In the genomic region with DNA sequence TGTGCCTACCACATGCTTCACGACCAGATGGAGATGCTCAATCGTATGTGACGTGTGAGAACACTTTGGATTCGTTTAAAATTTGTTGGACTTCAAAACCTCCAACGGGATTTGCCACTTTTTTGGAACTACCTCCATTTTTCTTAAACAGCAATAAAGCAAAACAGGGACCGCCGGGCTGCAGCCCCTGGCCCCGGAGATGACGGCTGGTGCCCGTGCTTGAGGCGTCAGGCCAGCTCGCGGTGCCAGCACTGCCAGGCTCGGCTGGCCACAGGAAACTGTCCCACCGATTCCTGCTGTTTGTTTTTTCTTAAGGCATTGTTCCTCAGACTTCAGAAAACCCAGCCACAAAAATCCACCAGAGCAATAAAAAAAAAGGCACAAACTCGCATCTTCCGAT, we compare ENCODE assay signal across 27 cellular contexts.
A peak's percentile ranks its signal among the peaks of the same experiment; 100 is the strongest.
DNase-seq lines count a peak whose midpoint lies in the region; ATAC-seq, FAIRE-seq and TF ChIP-seq lines count a peak whose summit lies in the region.
"Had no signal": no experiment of that assay in that cellular context is flagged by ENCODE, and none has a peak within 500 bp of the region (broad histone marks: within the 10 kb centered on the region; RNA-seq: fewer than 3 reads in every experiment).

No MANE protein-coding gene starts in this region.

- peak; percentile 46 for DNase-seq in Right ventricle myocardium inferior (ENCODE audit: missing footprints)
- DNase-seq in cardiac septum (ENCODE audit: low spot score), result no peak
- DNase-seq in HepG2 (ENCODE audit: low spot score), result no peak
- no peak for DNase-seq in right lobe of liver
- DNase-seq in sigmoid colon, result peak; percentile 43
- no peak for DNase-seq in effector CD8-positive, alpha-beta T cell (lab: John Stamatoyannopoulos, UW)
- DNase-seq in RPMI8226, result no peak
- DNase-seq: AML-193; CD4-positive, alpha-beta memory T cell; CD4-positive, CD25-positive, alpha-beta regulatory T cell; CD8-positive, alpha-beta memory T cell; COR-L47; DMS 273 treated with DMSO at 0.1 percent for 48 hours; DMS153; DMS53; DMS79; DND-41; EL; GDM1 had no signal

- POLR2A ChIA-PET in HepG2 (lab: Yijun Ruan, JAX), result no interaction called here

- H3K36me3 ChIP-seq in HepG2 (replicated peaks in 1 of 2; ENCODE audit: control insufficient read depth in 1 of 2, insufficient read depth in 2 of 2, low read length in 2 of 2) (peaks cover 6 to 13% of the 10 kb centered on the region in 2 experiments; a peak in 3 of 5 replicates), right lobe of liver (peaks cover 0 to 19% (median 3%) of the 10 kb centered on the region in 4 donors), sigmoid colon (peaks cover 35 to 87% (median 43%) of the 10 kb centered on the region in 4 donors)

- CTCF ChIA-PET in HepG2 (lab: Yijun Ruan, JAX; ENCODE audit: low intra/inter-chr PET ratio, low total read pairs), result no interaction called here

- H3K9ac ChIP-seq in HepG2 (ENCODE audit: insufficient read depth, low read depth, low read length), result no peak overlapping the region
- H3K9ac ChIP-seq: BLaER1 treated with 17β-estradiol and CSF1 and Interleukin-3, amounts not matched to agents 10 nM and 100 nM had no signal

- BruUV-seq in HepG2 (replicated peaks; lab: Mats Ljungman, UMichigan), result no TSS peak

- H3K4me3 ChIP-seq in HepG2 (replicated peaks in 1 of 3; ENCODE audit: insufficient read depth in 1 of 3, low read depth in 2 of 3, low read length in 3 of 3) (no peak overlapping the region), right lobe of liver (no peak overlapping the region), sigmoid colon (no peak overlapping the region)
- H3K4me3 ChIP-seq: A549; BLaER1 treated with 17β-estradiol and CSF1 and Interleukin-3, amounts not matched to agents 10 nM and 100 nM; GM12878 had no signal

- no peak for TF ChIP-seq CTCF in HepG2 (CRISPR knock-in tag; IDR thresholded peaks at IDR 0.05)
- TF ChIP-seq CTCF in right lobe of liver (IDR thresholded peaks at IDR 0.05), result no peak
- TF ChIP-seq CTCF in VCaP (conservative IDR thresholded peaks at IDR 0.05), result no peak
- no peak for TF ChIP-seq CTCF in sigmoid colon (IDR thresholded peaks at IDR 0.05)

- intact Hi-C loops in Right ventricle myocardium inferior (cut with DNase I), result no loop called here
- intact Hi-C loops in cardiac septum (cut with DNase I), result no loop called here
- intact Hi-C loops in HepG2 (cut with micrococcal nuclease; ENCODE audit: unreplicated experiment), result no loop called here
- intact Hi-C loops in right lobe of liver (cut with DNase I), result no loop called here
- intact Hi-C loops in sigmoid colon (cut with DNase I), result no loop called here

- TF ChIP-seq POLR2A in HepG2 (IDR thresholded peaks at IDR 0.05; ENCODE audit: insufficient read depth in 1 of 2, low read depth in 2 of 2, low read length in 2 of 2), result no peak
- no peak for TF ChIP-seq POLR2A in right lobe of liver (IDR thresholded peaks at IDR 0.05)
- TF ChIP-seq POLR2A in sigmoid colon (IDR thresholded peaks at IDR 0.05), result no peak

- no peak overlapping the region for H2AFZ ChIP-seq in HepG2 (ENCODE audit: low read length)

- H3K27ac ChIP-seq in HepG2 (ENCODE audit: extremely low read length, insufficient read depth, low read length) (no peak overlapping the region), right lobe of liver (no peak overlapping the region), VCaP (peak overlapping the region; percentile 38), sigmoid colon (no peak overlapping the region)
- H3K27ac ChIP-seq: 22Rv1; A549; BLaER1 treated with 17β-estradiol and CSF1 and Interleukin-3, amounts not matched to agents 10 nM and 100 nM; C4-2B had no signal

- H3K4me1 ChIP-seq in HepG2 (ENCODE audit: insufficient read depth, low read length), result peaks cover 38% of the 10 kb centered on the region
- no peaks in the 10 kb centered on the region for H3K4me1 ChIP-seq in right lobe of liver
- H3K4me1 ChIP-seq in sigmoid colon, result no peaks in the 10 kb centered on the region
- H3K4me1 ChIP-seq: A549 had no signal

- H3K4me2 ChIP-seq in HepG2 (ENCODE audit: low read depth, low read length), result no peak overlapping the region
- H3K4me2 ChIP-seq: A549; BLaER1 treated with 17β-estradiol and CSF1 and Interleukin-3, amounts not matched to agents 10 nM and 100 nM had no signal

- in situ Hi-C loops in HepG2 (cut with HindIII; ENCODE audit: extremely low pct_ligation_motif_present, low pct_unique_long_range_greater_than_20kb), result no loop called here

- TF ChIP-seq EP300 in HepG2 (IDR thresholded peaks at IDR 0.05; ENCODE audit: low read depth in 2 of 2, low read length in 2 of 2) (no peak), HepG2 (CRISPR knock-in tag; IDR thresholded peaks at IDR 0.05; ENCODE audit: borderline replicate concordance) (no peak), sigmoid colon (IDR thresholded peaks at IDR 0.05) (no peak)

- no peak for FAIRE-seq in HepG2 (lab: Jason Lieb, UNC)
- FAIRE-seq: A549, GM12878, GM12892, GM18507 had no signal

- peaks cover 7% of the 10 kb centered on the region; the same call in 1 of the 2 replicates for H3K9me3 ChIP-seq in HepG2 (ENCODE audit: low read length)
- H3K9me3 ChIP-seq in right lobe of liver, result no peaks in the 10 kb centered on the region
- H3K9me3 ChIP-seq in sigmoid colon, result peaks cover 0 to 2% (median 0%) of the 10 kb centered on the region in 4 donors
- H3K9me3 ChIP-seq: A549 had no signal

- H3K79me2 ChIP-seq in HepG2 (ENCODE audit: insufficient read depth, low read length), result no peaks in the 10 kb centered on the region

- 98% methylated on average over 17 of the region's 17 CpGs for WGBS in HepG2 (ENCODE audit: low lambda C conversion rate)
- 96% methylated on average over 15 of the region's 17 CpGs for WGBS in right lobe of liver (ENCODE audit: insufficient coverage, low coverage, low lambda C conversion rate, missing lambda C conversion rate)
- WGBS in sigmoid colon, 2 donors, result 92 to 95% methylated on average over 17 of the region's 17 CpGs

- H3K27me3 ChIP-seq in HepG2 (ENCODE audit: control insufficient read depth in 1 of 2, insufficient read depth in 2 of 2, low read length in 2 of 2) (no peaks in the 10 kb centered on the region), right lobe of liver (no peaks in the 10 kb centered on the region), sigmoid colon (no peaks in the 10 kb centered on the region)
- H3K27me3 ChIP-seq: BLaER1 treated with 17β-estradiol and CSF1 and Interleukin-3, amounts not matched to agents 10 nM and 100 nM had no signal

- TF ChIP-seq RAD21 in HepG2 (CRISPR knock-in tag; IDR thresholded peaks at IDR 0.05), result no peak

- ATAC-seq in Right ventricle myocardium inferior, result no peak
- ATAC-seq in HepG2, result no peak
- ATAC-seq in right lobe of liver, result no peak
- ATAC-seq: A549, GM12878 had no signal

- H4K20me1 ChIP-seq in HepG2 (ENCODE audit: insufficient read depth, low read length), result no peaks in the 10 kb centered on the region

TF ChIP-seq in HepG2, 621 proteins besides CTCF, POLR2A, EP300 and RAD21:
- TF ChIP-seq POLR2AphosphoS5 (IDR thresholded peaks at IDR 0.05; ENCODE audit: low read depth, low read length), result no peak
- peak; percentile 3 for TF ChIP-seq AGO2 (optimal IDR thresholded peaks at IDR 0.05; ENCODE audit: low read depth, low read length)
- no peak for TF ChIP-seq ZNF883 (CRISPR knock-in tag; IDR thresholded peaks at IDR 0.05; ENCODE audit: not compliant biosample characterization)
- no peak for TF ChIP-seq GABPB1 (CRISPR knock-in tag; IDR thresholded peaks at IDR 0.05)
- TF ChIP-seq ZNF775 (CRISPR knock-in tag; IDR thresholded peaks at IDR 0.05; ENCODE audit: borderline replicate concordance), result no peak
- TF ChIP-seq THYN1 (CRISPR knock-in tag; IDR thresholded peaks at IDR 0.05; ENCODE audit: borderline replicate concordance, low read depth), result no peak
- TF ChIP-seq CENPX (CRISPR knock-in tag; IDR thresholded peaks at IDR 0.05), result no peak

Comparison
In these comparisons a context has a peak if more than half of its experiments do, and no peak if none do; other contexts are left out.
1. DNase-seq: peak in Right ventricle myocardium inferior (single experiment) and sigmoid colon (single experiment); none in cardiac septum (single experiment), HepG2 (single experiment), right lobe of liver (0 of 3), effector CD8-positive, alpha-beta T cell (single experiment) and RPMI8226 (single experiment).